15 cellular contexts compared by ENCODE assay signal in the genomic region with DNA sequence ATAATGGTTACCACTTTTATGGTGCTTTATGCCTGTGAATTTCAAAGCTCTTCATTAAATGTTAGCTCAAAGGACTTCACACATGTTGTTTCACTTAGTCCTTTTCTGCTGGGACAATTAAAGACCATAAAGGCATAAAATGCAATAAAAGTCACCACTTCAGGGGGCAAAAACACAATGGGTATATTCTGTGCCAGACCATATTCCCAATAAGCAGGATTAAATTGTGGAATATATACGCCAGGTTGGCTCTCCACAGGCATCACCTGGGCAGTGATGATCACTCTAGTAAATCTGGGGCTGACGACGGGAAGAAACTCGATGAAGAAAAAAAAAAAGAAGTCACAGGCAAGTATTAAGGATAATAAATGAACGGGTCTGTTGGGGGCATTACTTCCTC.
DNase-seq lines count a peak whose midpoint lies in the region; ATAC-seq and TF ChIP-seq lines count a peak whose summit lies in the region.
"Had no signal": no experiment of that assay in that cellular context is flagged by ENCODE, and none has a peak within 500 bp of the region (broad histone marks: within the 10 kb centered on the region; RNA-seq: fewer than 3 reads in every experiment).

No MANE protein-coding gene starts in this region.

- no peaks in the 10 kb centered on the region for H3K4me1 ChIP-seq in mucosa of descending colon (ENCODE audit: low read depth)
- H3K4me1 ChIP-seq: A549; BLaER1 treated with 17β-estradiol and CSF1 and Interleukin-3, amounts not matched to agents 10 nM and 100 nM; Caco-2 had no signal

- DNase-seq in G401 (ENCODE audit: low spot score) (peak; percentile 16), cerebellum (ENCODE audit: low spot score) (peak; percentile 7), mucosa of descending colon (no peak), NOMO-1 treated with DMSO at 0.1 percent for 48 hours (lab: John Stamatoyannopoulos, UW; ENCODE audit: unreplicated experiment) (no peak), RKO (ENCODE audit: low spot score) (no peak)
- DNase-seq: AML-193; Caco-2; Calu3; CD4-positive, alpha-beta T cell; CD8-positive, alpha-beta T cell; DMS79 treated with DMSO at 0.1 percent for 48 hours; GDM1 had no signal

- peak; percentile 70 for ATAC-seq in mucosa of descending colon
- ATAC-seq: A549; CD8-positive, alpha-beta T cell; GM12878 had no signal

- intact Hi-C loops in mucosa of descending colon (cut with DNase I, micrococcal nuclease), result no loop called here

- TF ChIP-seq CTCF in mucosa of descending colon (IDR thresholded peaks at IDR 0.05), result no peak

- in situ Hi-C loops in G401 (cut with HindIII; ENCODE audit: low sequenced_read_pairs), result no loop called here

- H3K9me3 ChIP-seq in mucosa of descending colon, result no peaks in the 10 kb centered on the region
- H3K9me3 ChIP-seq: BLaER1 treated with 17β-estradiol and CSF1 and Interleukin-3, amounts not matched to agents 10 nM and 100 nM; Caco-2 had no signal

- H3K36me3 ChIP-seq in mucosa of descending colon (ENCODE audit: low read depth), result no peaks in the 10 kb centered on the region
- H3K36me3 ChIP-seq: BLaER1 treated with 17β-estradiol and CSF1 and Interleukin-3, amounts not matched to agents 10 nM and 100 nM had no signal

- H3K4me3 ChIP-seq in mucosa of descending colon, result no peak overlapping the region
- H3K4me3 ChIP-seq: A549; BLaER1 treated with 17β-estradiol and CSF1 and Interleukin-3, amounts not matched to agents 10 nM and 100 nM; GM12878 had no signal

Comparison
In these comparisons a context has a peak if more than half of its experiments do, and no peak if none do; other contexts are left out.
1. DNase-seq: peak in G401 (single experiment) and cerebellum (single experiment); none in mucosa of descending colon (0 of 3), NOMO-1 treated with DMSO at 0.1 percent for 48 hours (single experiment) and RKO (single experiment).